In genomic region chr15:73700041-73700842, GRCh38 we compare ENCODE assay signal across 8 cellular contexts. TPM values are rescaled to one million over a fixed set of nuclear protein-coding genes. Genes with fewer than 3 reads are reported as not detected.
DNase-seq lines count a peak whose midpoint lies in the region; ATAC-seq and TF ChIP-seq lines count a peak whose summit lies in the region.

No MANE protein-coding gene starts in this region.

- peak; percentile 98 for TF ChIP-seq CTCF in BE2C (IDR thresholded peaks at IDR 0.05; ENCODE audit: low read depth, low read length)
- peak; percentile 95 for TF ChIP-seq CTCF in lower lobe of right lung (IDR thresholded peaks at IDR 0.05)

- peak; percentile 83 for DNase-seq in BE2C
- DNase-seq in HCEC 1CT = peak; percentile 70
- DNase-seq in NCI-H748 (lab: John Stamatoyannopoulos, UW; ENCODE audit: unreplicated experiment) = peak; percentile 57
- DNase-seq in activated CD4-positive, alpha-beta T cell treated with anti-CD3 and anti-CD28 coated beads, Interleukin-2, amount 50 U/mL, for 24 hours (ENCODE audit: low read depth in 1 of 2, low spot score in 1 of 2) = peak; percentile 46 to 76
- peak; percentile 57 to 82 for DNase-seq in dermis microvascular lymphatic vessel endothelial cell (ENCODE audit: low read depth in 2 of 2)
- DNase-seq in lower lobe of right lung = peak; percentile 76
- peak; percentile 35 for DNase-seq in stimulated activated CD8-positive, alpha-beta memory T cell treated with anti-CD3 and anti-CD28 coated beads, Interleukin-12 subunit alpha, Interleukin-12 subunit beta, amount 100 ng/mL, for 24 hours (ENCODE audit: extremely low read depth)

- H3K4me3 ChIP-seq in BE2C (ENCODE audit: low read depth, low read length) = no peak overlapping the region
- no peak overlapping the region for H3K4me3 ChIP-seq in lower lobe of right lung

- no peak overlapping the region for H3K27ac ChIP-seq in lower lobe of right lung

- peaks cover 7% of the 10 kb centered on the region for H3K4me1 ChIP-seq in BE2C
- H3K4me1 ChIP-seq in lower lobe of right lung = peaks cover 42% of the 10 kb centered on the region

- ATAC-seq in lower lobe of right lung (peak; percentile 40 to 66), GM21381 (IDR thresholded peaks at IDR 0.05; ENCODE audit: unreplicated experiment) (no peak)

- H3K9me3 ChIP-seq in BE2C (no peaks in the 10 kb centered on the region), lower lobe of right lung (no peaks in the 10 kb centered on the region)

- intact Hi-C loops in lower lobe of right lung (cut with DNase I) = no loop called here

- H3K27me3 ChIP-seq in BE2C (no peaks in the 10 kb centered on the region), lower lobe of right lung (ENCODE audit: low read depth) (no peaks in the 10 kb centered on the region)

- H3K36me3 ChIP-seq in BE2C (peaks cover 11% of the 10 kb centered on the region), lower lobe of right lung (peaks cover 37% of the 10 kb centered on the region)

RNA-seq across cellular contexts. Expression of gene CD276, which starts 16.1 kb away (rescaled TPM):
- polyA plus RNA-seq in BE2C (2012; ENCODE audit: insufficient read depth, insufficient read length, low read depth) = 268 TPM
- total RNA-seq in dermis microvascular lymphatic vessel endothelial cell (33.1 and 51.2 TPM in 2 replicates), lower lobe of right lung (55.0 TPM)

RNA-seq across cellular contexts. Expression of gene INSYN1, which starts 52.9 kb away (rescaled TPM):
- polyA plus RNA-seq in BE2C (2012; ENCODE audit: insufficient read depth, insufficient read length, low read depth) = 6.1 TPM
- total RNA-seq in dermis microvascular lymphatic vessel endothelial cell (0.13 and 0.51 TPM in 2 replicates), lower lobe of right lung (3.8 TPM)
